ENCODE assay signal across 8 cellular contexts in the genomic region with DNA sequence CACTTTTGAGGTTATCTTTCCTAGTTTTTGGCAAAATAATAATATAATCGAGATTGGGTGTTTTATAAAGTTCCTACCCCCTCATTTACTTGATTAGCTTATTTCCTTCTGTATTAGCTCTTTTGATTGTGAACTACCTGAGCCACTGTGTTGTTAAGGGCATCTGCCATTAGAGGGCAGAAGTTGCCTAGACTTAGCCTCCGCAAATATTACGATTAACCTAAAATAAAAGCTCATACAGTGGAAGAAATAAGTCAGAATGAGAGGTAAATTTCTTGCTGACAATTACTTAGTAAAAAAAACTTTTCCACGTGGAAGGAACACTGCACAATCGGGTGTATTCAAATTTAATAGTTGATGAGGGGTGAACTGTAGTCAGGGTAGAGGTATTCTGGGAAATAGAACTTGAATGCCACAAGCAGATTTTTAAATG. TPM values are rescaled to one million over a fixed set of nuclear protein-coding genes. Genes with fewer than 3 reads are reported as not detected.
DNase-seq lines count a peak whose midpoint lies in the region; ATAC-seq and TF ChIP-seq lines count a peak whose summit lies in the region.

No MANE protein-coding gene starts in this region.

- peaks cover 27% of the 10 kb centered on the region; the same call in 1 of the 2 replicates for H4K20me1 ChIP-seq in GM23248 (ENCODE audit: insufficient read depth)

- H3K27ac Mint-ChIP-seq in CD4-positive, alpha-beta T cell = peak overlapping the region; percentile 99
- peak overlapping the region; percentile 73 for H3K27ac Mint-ChIP-seq in activated T-helper 2 cell treated with anti-CD3 and anti-CD28 coated beads, Interferon-gamma antibody, Interleukin-2, Interleukin-4, amounts not matched to agents 10 μg/mL and 5 μg/mL and 100 μg/mL, durations not matched to agents 14 hours and 24 hours and 36 hours

- peaks cover 31% of the 10 kb centered on the region for H3F3A ChIP-seq in GM23248 (ENCODE audit: insufficient read depth)

- peak overlapping the region; percentile 6 for H3K27ac ChIP-seq in CD4-positive, alpha-beta T cell (ENCODE audit: low read depth, low read length)
- H3K27ac ChIP-seq in GM23248 = peak overlapping the region; percentile 99; the same call in 1 of the 2 replicates

- H3K36me3 ChIP-seq in GM23248 (ENCODE audit: low read depth) = peaks cover 25% of the 10 kb centered on the region

- H3K9me2 ChIP-seq in GM23248 (ENCODE audit: insufficient read depth) = no peaks in the 10 kb centered on the region

- TF ChIP-seq CTCF in CD4-positive, alpha-beta T cell (IDR thresholded peaks at IDR 0.05) = peak; percentile 63

- no peak overlapping the region for H2AFZ ChIP-seq in GM23248

- 3% methylated on average over 5 of the region's 5 CpGs for WGBS in GM23248 (ENCODE audit: low coverage in 1 of 2, low lambda C conversion rate in 2 of 2, missing lambda C conversion rate in 2 of 2), 2 experiments

- H3K9ac ChIP-seq in GM23248 = peak overlapping the region; percentile 96

- in situ Hi-C loops in GM23248 (cut with MboI) = no loop called here

- H3K4me1 Mint-ChIP-seq in CD4-positive, alpha-beta T cell (ENCODE audit: low read depth) = peaks cover 72% of the 10 kb centered on the region
- H3K4me1 Mint-ChIP-seq in activated T-helper 2 cell treated with anti-CD3 and anti-CD28 coated beads, Interferon-gamma antibody, Interleukin-2, Interleukin-4, amounts not matched to agents 10 μg/mL and 5 μg/mL and 100 μg/mL, durations not matched to agents 14 hours and 24 hours and 36 hours (ENCODE audit: low read depth) = peaks cover 44% of the 10 kb centered on the region

- no peaks in the 10 kb centered on the region for H3K9me3 ChIP-seq in CD4-positive, alpha-beta T cell (ENCODE audit: control insufficient read depth, low read length)
- H3K9me3 ChIP-seq in GM23248 (ENCODE audit: low read depth) = no peaks in the 10 kb centered on the region

- intact Hi-C loops in CD4-positive, alpha-beta T cell (cut with DNase I, micrococcal nuclease) = loop anchor here (1.0 to 10.0 kb wide), 11 partner anchors 56 to 870 kb away; a partner anchor contains a TSS
- intact Hi-C loops in activated T-helper 2 cell treated with anti-CD3 and anti-CD28 coated beads, Interferon-gamma antibody, Interleukin-2, Interleukin-4, amounts not matched to agents 10 μg/mL and 5 μg/mL and 100 μg/mL, durations not matched to agents 14 hours and 24 hours and 36 hours (cut with micrococcal nuclease) = loop anchor here (1.0 to 10.0 kb wide), 8 partner anchors 18 to 638 kb away; a partner anchor contains a TSS

- POLR2A ChIA-PET in CD4-positive, alpha-beta T cell (lab: Charles Lee) = interaction anchor here (0.6 to 6.7 kb wide), 23 partner anchors 10 to 637 kb away, joined by 3 to 750 read pairs (median 5); a partner anchor contains a TSS

- H3K36me3 Mint-ChIP-seq in CD4-positive, alpha-beta T cell (ENCODE audit: low read depth) = peaks cover 85% of the 10 kb centered on the region
- peaks cover 55% of the 10 kb centered on the region for H3K36me3 Mint-ChIP-seq in activated T-helper 2 cell treated with anti-CD3 and anti-CD28 coated beads, Interferon-gamma antibody, Interleukin-2, Interleukin-4, amounts not matched to agents 10 μg/mL and 5 μg/mL and 100 μg/mL, durations not matched to agents 14 hours and 24 hours and 36 hours (ENCODE audit: low read depth)

- no peaks in the 10 kb centered on the region for H3K9me3 Mint-ChIP-seq in CD4-positive, alpha-beta T cell
- no peaks in the 10 kb centered on the region for H3K9me3 Mint-ChIP-seq in activated T-helper 2 cell treated with anti-CD3 and anti-CD28 coated beads, Interferon-gamma antibody, Interleukin-2, Interleukin-4, amounts not matched to agents 10 μg/mL and 5 μg/mL and 100 μg/mL, durations not matched to agents 14 hours and 24 hours and 36 hours

- peak; percentile 14 for ATAC-seq in CD4-positive, alpha-beta T cell (ENCODE audit: poor library complexity)

- peaks cover 23% of the 10 kb centered on the region for H3K4me1 ChIP-seq in GM23248 (ENCODE audit: insufficient read depth)

- peak overlapping the region; percentile 79 for H3K4me2 ChIP-seq in GM23248 (ENCODE audit: unreplicated experiment)

- CTCF ChIA-PET in CD4-positive, alpha-beta T cell (lab: Charles Lee) = interaction anchor here (0.6 to 2.5 kb wide), 36 partner anchors 9 to 675 kb away, joined by 3 to 28 read pairs (median 4); a partner anchor contains a TSS

- H3K79me2 ChIP-seq in GM23248 (ENCODE audit: insufficient read depth) = peaks cover 68% of the 10 kb centered on the region

- H3K4me3 Mint-ChIP-seq in CD4-positive, alpha-beta T cell = peak overlapping the region; percentile 85
- peak overlapping the region; percentile 83 for H3K4me3 Mint-ChIP-seq in activated T-helper 2 cell treated with anti-CD3 and anti-CD28 coated beads, Interferon-gamma antibody, Interleukin-2, Interleukin-4, amounts not matched to agents 10 μg/mL and 5 μg/mL and 100 μg/mL, durations not matched to agents 14 hours and 24 hours and 36 hours (ENCODE audit: low read depth)

- H3K27me3 ChIP-seq in CD4-positive, alpha-beta T cell (ENCODE audit: control insufficient read depth, insufficient read depth, low read length) = no peaks in the 10 kb centered on the region
- no peaks in the 10 kb centered on the region for H3K27me3 ChIP-seq in GM23248 (replicated peaks; ENCODE audit: insufficient read depth)

- peak overlapping the region; percentile 92 for H3K4me3 ChIP-seq in GM23248

- H3K27me3 Mint-ChIP-seq in CD4-positive, alpha-beta T cell = no peaks in the 10 kb centered on the region
- H3K27me3 Mint-ChIP-seq in activated T-helper 2 cell treated with anti-CD3 and anti-CD28 coated beads, Interferon-gamma antibody, Interleukin-2, Interleukin-4, amounts not matched to agents 10 μg/mL and 5 μg/mL and 100 μg/mL, durations not matched to agents 14 hours and 24 hours and 36 hours (ENCODE audit: low read depth) = no peaks in the 10 kb centered on the region

- DNase-seq in CD4-positive, alpha-beta T cell = peak in 4 of 10 experiments; percentile 9 to 44 (median 22)
- DNase-seq in GM23248 (peak; percentile 82), NCI-H526 (lab: John Stamatoyannopoulos, UW) (peak; percentile 12 to 47), foreskin melanocyte (peak; percentile 51), pons (ENCODE audit: low spot score) (peak; percentile 84), middle frontal gyrus (ENCODE audit: extremely low spot score, low spot score) (no peak), NCI-H128 (lab: John Stamatoyannopoulos, UW; ENCODE audit: unreplicated experiment) (no peak)
- DNase-seq in activated T-helper 2 cell treated with anti-CD3 and anti-CD28 coated beads, Interferon-gamma antibody, Interleukin-2, Interleukin-4, amounts not matched to agents 10 μg/mL and 5 μg/mL and 100 μg/mL, durations not matched to agents 14 hours and 24 hours and 36 hours (ENCODE audit: low spot score) = no peak

RNA-seq across cellular contexts. Expression of a gene that starts 2.3 kb away (rescaled TPM):
- 100 to 1,000 TPM; 372 to 380 TPM for total RNA-seq in CD4-positive, alpha-beta T cell
- 140 and 212 TPM in 2 replicates for total RNA-seq in GM23248 (2014; rRNA removed; shearing (Covaris generic))
- 262 and 264 TPM in 2 replicates for polyA plus RNA-seq in GM23248 (2016; fragmentation: Nextera tagmentation; extraction: Ambion mirVana)
- 437 and 443 TPM in 2 replicates for total RNA-seq in activated T-helper 2 cell treated with anti-CD3 and anti-CD28 coated beads, Interferon-gamma antibody, Interleukin-2, Interleukin-4, amounts not matched to agents 10 μg/mL and 5 μg/mL and 100 μg/mL, durations not matched to agents 14 hours and 24 hours and 36 hours

Comparison
In these comparisons a context has a peak if more than half of its experiments do, and no peak if none do; other contexts are left out.
1. DNase-seq: peak in GM23248 (single experiment), NCI-H526 (2 of 2), foreskin melanocyte (single experiment) and pons (single experiment); none in activated T-helper 2 cell treated with anti-CD3 and anti-CD28 coated beads, Interferon-gamma antibody, Interleukin-2, Interleukin-4, amounts not matched to agents 10 μg/mL and 5 μg/mL and 100 μg/mL, durations not matched to agents 14 hours and 24 hours and 36 hours (single experiment), middle frontal gyrus (single experiment) and NCI-H128 (single experiment).